9 cellular contexts compared by ENCODE assay signal in the genomic region with DNA sequence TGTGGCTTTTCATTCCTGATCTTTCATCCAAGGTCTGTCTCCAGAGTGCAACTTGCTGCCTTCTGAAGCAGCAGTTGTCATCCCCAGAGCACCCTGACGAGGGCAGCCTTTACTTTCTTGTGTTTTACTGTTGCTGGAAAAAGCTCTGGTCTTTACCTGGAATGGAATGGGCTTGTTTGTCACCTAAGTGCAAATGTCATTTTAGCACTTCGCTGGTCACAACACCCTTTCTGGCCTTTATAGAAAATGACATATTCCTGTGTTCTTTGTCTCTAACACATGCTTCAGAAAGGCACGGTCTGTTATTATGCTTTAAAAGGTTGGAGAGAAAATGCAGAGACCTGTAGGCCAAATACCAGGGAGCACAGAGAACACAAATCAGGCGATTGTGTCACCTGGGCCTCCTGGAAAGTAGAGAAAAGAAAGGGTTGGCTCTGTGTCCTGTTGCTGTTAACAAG.
A peak's percentile ranks its signal among the peaks of the same experiment; 100 is the strongest.
DNase-seq lines count a peak whose midpoint lies in the region; ATAC-seq and TF ChIP-seq lines count a peak whose summit lies in the region.
"Had no signal": no experiment of that assay in that cellular context is flagged by ENCODE, and none has a peak within 500 bp of the region (broad histone marks: within the 10 kb centered on the region; RNA-seq: fewer than 3 reads in every experiment).

No MANE protein-coding gene starts in this region.

- no peaks in the 10 kb centered on the region for H3K36me3 Mint-ChIP-seq in stimulated activated memory B cell treated with anti-CD40 and anti-IgM and Interleukin-4, amounts not matched to agents 10 μg/mL and 1 μg/mL and 100 μg/mL, for 72 hours
- H3K36me3 Mint-ChIP-seq: activated naive CD4-positive, alpha-beta T cell treated with anti-CD3 and anti-CD28 coated beads, Interleukin-2, amount 50 U/mL, for 24 hours had no signal

- no peak overlapping the region for H3K27ac Mint-ChIP-seq in stimulated activated memory B cell treated with anti-CD40 and anti-IgM and Interleukin-4, amounts not matched to agents 10 μg/mL and 1 μg/mL and 100 μg/mL, for 72 hours
- H3K27ac Mint-ChIP-seq: activated naive CD4-positive, alpha-beta T cell treated with anti-CD3 and anti-CD28 coated beads, Interleukin-2, amount 50 U/mL, for 24 hours had no signal

- no peaks in the 10 kb centered on the region for H3K79me2 ChIP-seq in osteoblast (ENCODE audit: insufficient read depth, low read length)

- no peak for ATAC-seq in stimulated activated memory B cell treated with anti-CD40 and anti-IgM and Interleukin-4, amounts not matched to agents 10 μg/mL and 1 μg/mL and 100 μg/mL, for 72 hours
- ATAC-seq in GM18873 (IDR thresholded peaks at IDR 0.05; ENCODE audit: low FRiP score, unreplicated experiment): no peak

- H3K4me1 ChIP-seq in osteoblast (ENCODE audit: insufficient read depth, low read length): no peaks in the 10 kb centered on the region

- no peaks in the 10 kb centered on the region for H3K4me1 Mint-ChIP-seq in stimulated activated memory B cell treated with anti-CD40 and anti-IgM and Interleukin-4, amounts not matched to agents 10 μg/mL and 1 μg/mL and 100 μg/mL, for 72 hours
- H3K4me1 Mint-ChIP-seq: activated naive CD4-positive, alpha-beta T cell treated with anti-CD3 and anti-CD28 coated beads, Interleukin-2, amount 50 U/mL, for 24 hours had no signal

- no peaks in the 10 kb centered on the region for H3K27me3 ChIP-seq in osteoblast (ENCODE audit: insufficient read depth, low read length)

- H3K27ac ChIP-seq in osteoblast (ENCODE audit: low read depth, low read length): no peak overlapping the region

- H4K20me1 ChIP-seq in osteoblast (ENCODE audit: insufficient read depth, low read length): no peaks in the 10 kb centered on the region

- no peak overlapping the region for H2AFZ ChIP-seq in osteoblast (ENCODE audit: low read length)

- DNase-seq in SIG-M5 treated with dmso at 0.1 percent for 504 hours (lab: John Stamatoyannopoulos, UW; ENCODE audit: unreplicated experiment) (peak; percentile 26), SIG-M5 (lab: John Stamatoyannopoulos, UW) (no peak), HPDE6-E6E7 (ENCODE audit: extremely low spot score) (peak; percentile 32), SHP77 (lab: John Stamatoyannopoulos, UW) (peak; percentile 71 to 87), fibroblast of pulmonary artery (ENCODE audit: low read depth) (peak; percentile 42), osteoblast (ENCODE audit: insufficient read length, low spot score, missing footprints) (peak; percentile 73)

- H3K9me3 ChIP-seq in osteoblast (ENCODE audit: low read depth, low read length): no peaks in the 10 kb centered on the region

- no peaks in the 10 kb centered on the region for H3K36me3 ChIP-seq in osteoblast (ENCODE audit: insufficient read depth, low read length)

- no peak overlapping the region for H3K4me3 ChIP-seq in fibroblast of pulmonary artery (replicated peaks; ENCODE audit: low read depth, low read length)
- H3K4me3 ChIP-seq in osteoblast (ENCODE audit: insufficient read depth, low read length): no peak overlapping the region

- peaks cover 3% of the 10 kb centered on the region for H3K9me3 Mint-ChIP-seq in stimulated activated memory B cell treated with anti-CD40 and anti-IgM and Interleukin-4, amounts not matched to agents 10 μg/mL and 1 μg/mL and 100 μg/mL, for 72 hours
- H3K9me3 Mint-ChIP-seq: activated naive CD4-positive, alpha-beta T cell treated with anti-CD3 and anti-CD28 coated beads, Interleukin-2, amount 50 U/mL, for 24 hours had no signal

- no peaks in the 10 kb centered on the region for H3K27me3 Mint-ChIP-seq in stimulated activated memory B cell treated with anti-CD40 and anti-IgM and Interleukin-4, amounts not matched to agents 10 μg/mL and 1 μg/mL and 100 μg/mL, for 72 hours
- H3K27me3 Mint-ChIP-seq: activated naive CD4-positive, alpha-beta T cell treated with anti-CD3 and anti-CD28 coated beads, Interleukin-2, amount 50 U/mL, for 24 hours had no signal

- no peak overlapping the region for H3K4me2 ChIP-seq in osteoblast (ENCODE audit: insufficient read depth, low read length)

- H3K4me3 Mint-ChIP-seq in stimulated activated memory B cell treated with anti-CD40 and anti-IgM and Interleukin-4, amounts not matched to agents 10 μg/mL and 1 μg/mL and 100 μg/mL, for 72 hours: no peak overlapping the region
- H3K4me3 Mint-ChIP-seq: activated naive CD4-positive, alpha-beta T cell treated with anti-CD3 and anti-CD28 coated beads, Interleukin-2, amount 50 U/mL, for 24 hours had no signal

- peak; percentile 70 for TF ChIP-seq CTCF in fibroblast of pulmonary artery (IDR thresholded peaks at IDR 0.05; ENCODE audit: low read length, missing control alignments)
- peak; percentile 56 for TF ChIP-seq CTCF in osteoblast (IDR thresholded peaks at IDR 0.05; ENCODE audit: extremely low read depth, low read depth, low read length)
